ENCODE assay signal across 3 cellular contexts in genomic region chr1:156186366-156187177, GRCh38.
TF ChIP-seq lines count a peak whose summit lies in the region.
"Not testable (repeated sequence)": the region's sequence is repeated elsewhere in the genome, so short reads cannot be mapped to it uniquely, and the experiment has no call there.

No MANE protein-coding gene starts in this region.

TF ChIP-seq in HEK293, 187 proteins besides CTCF, POLR2A, EP300 and RAD21:
- peak; percentile 90 for TF ChIP-seq SETDB1 (IDR thresholded peaks at IDR 0.05; ENCODE audit: insufficient read length, low read length)
- TF ChIP-seq TRIM28 (IDR thresholded peaks at IDR 0.05; ENCODE audit: borderline replicate concordance, low read length), result peak; percentile 91; the same call in 1 of the 2 replicates
- 0 out of 2 replicates have a peak, but pooled peaks have one; percentile 9 for TF ChIP-seq ATF2 (tag by site-specific recombination; IDR thresholded peaks at IDR 0.05; ENCODE audit: low read depth)
TF ChIP-seq in HEK293: peak in this region for 3; not testable (repeated sequence) for 184.

TF ChIP-seq in K562, 482 proteins besides CTCF, POLR2A, EP300 and RAD21:
- TF ChIP-seq ATF7 (IDR thresholded peaks at IDR 0.05) (peak; percentile 89), CREM (IDR thresholded peaks at IDR 0.05; ENCODE audit: low read depth) (peak; percentile 60), ZSCAN32 (CRISPR knock-in tag; IDR thresholded peaks at IDR 0.05) (peak; percentile 67; the same call in 1 of the 2 replicates), JUND (IDR thresholded peaks at IDR 0.05; ENCODE audit: borderline replicate concordance, low read depth, low read length) (peak; percentile 41; the same call in 1 of the 2 replicates), TRIM24 (IDR thresholded peaks at IDR 0.05) (peak; percentile 47 to 51; a peak in 2 of 4 replicates), CEBPB (tag; IDR thresholded peaks at IDR 0.05) (peak; percentile 94), SMARCA4 (IDR thresholded peaks at IDR 0.05) (0 out of 2 replicates have a peak, but pooled peaks have one; percentile 33), ARID1B (IDR thresholded peaks at IDR 0.05) (peak; percentile 14; the same call in 1 of the 2 replicates), ATF4 (CRISPR knock-in tag; IDR thresholded peaks at IDR 0.05) (peak; percentile 78), ATF1 (tag; IDR thresholded peaks at IDR 0.05) (peak; percentile 46; the same call in 1 of the 2 replicates), RFX1 (IDR thresholded peaks at IDR 0.05) (peak; percentile 43), L3MBTL2 (IDR thresholded peaks at IDR 0.05) (0 out of 2 replicates have a peak, but pooled peaks have one; percentile 6), ESRRA (IDR thresholded peaks at IDR 0.05; ENCODE audit: borderline replicate concordance, low read depth) (peak; percentile 34; the same call in 1 of the 2 replicates), CEBPG (CRISPR knock-in tag; IDR thresholded peaks at IDR 0.05) (peak; percentile 94), CEBPG (tag; conservative IDR thresholded peaks at IDR 0.05 in 1 of 2, IDR thresholded peaks at IDR 0.05 in 1 of 2) (peak; percentile 94 to 96)
- not testable (repeated sequence) for TF ChIP-seq JUND (tag; IDR thresholded peaks at IDR 0.05; ENCODE audit: borderline replicate concordance, low read depth, low read length); ATF1 (CRISPR knock-in tag; IDR thresholded peaks at IDR 0.05)
- TF ChIP-seq, protein P1, sequence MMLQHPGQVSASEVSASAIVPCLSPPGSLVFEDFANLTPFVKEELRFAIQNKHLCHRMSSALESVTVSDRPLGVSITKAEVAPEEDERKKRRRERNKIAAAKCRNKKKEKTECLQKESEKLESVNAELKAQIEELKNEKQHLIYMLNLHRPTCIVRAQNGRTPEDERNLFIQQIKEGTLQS (IDR thresholded peaks at IDR 0.05), result peak; percentile 96
- TF ChIP-seq, protein P1 (CRISPR knock-in tag; conservative IDR thresholded peaks at IDR 0.05), result not testable (repeated sequence)
- TF ChIP-seq, protein P2, sequence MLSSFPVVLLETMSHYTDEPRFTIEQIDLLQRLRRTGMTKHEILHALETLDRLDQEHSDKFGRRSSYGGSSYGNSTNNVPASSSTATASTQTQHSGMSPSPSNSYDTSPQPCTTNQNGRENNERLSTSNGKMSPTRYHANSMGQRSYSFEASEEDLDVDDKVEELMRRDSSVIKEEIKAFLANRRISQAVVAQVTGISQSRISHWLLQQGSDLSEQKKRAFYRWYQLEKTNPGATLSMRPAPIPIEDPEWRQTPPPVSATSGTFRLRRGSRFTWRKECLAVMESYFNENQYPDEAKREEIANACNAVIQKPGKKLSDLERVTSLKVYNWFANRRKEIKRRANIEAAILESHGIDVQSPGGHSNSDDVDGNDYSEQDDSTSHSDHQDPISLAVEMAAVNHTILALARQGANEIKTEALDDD (IDR thresholded peaks at IDR 0.05), result peak; percentile 69

TF ChIP-seq in liver, 16 proteins besides CTCF, POLR2A, EP300 and RAD21:
- TF ChIP-seq, protein P1 (IDR thresholded peaks at IDR 0.05), result peak; percentile 48
